In the genomic region with DNA sequence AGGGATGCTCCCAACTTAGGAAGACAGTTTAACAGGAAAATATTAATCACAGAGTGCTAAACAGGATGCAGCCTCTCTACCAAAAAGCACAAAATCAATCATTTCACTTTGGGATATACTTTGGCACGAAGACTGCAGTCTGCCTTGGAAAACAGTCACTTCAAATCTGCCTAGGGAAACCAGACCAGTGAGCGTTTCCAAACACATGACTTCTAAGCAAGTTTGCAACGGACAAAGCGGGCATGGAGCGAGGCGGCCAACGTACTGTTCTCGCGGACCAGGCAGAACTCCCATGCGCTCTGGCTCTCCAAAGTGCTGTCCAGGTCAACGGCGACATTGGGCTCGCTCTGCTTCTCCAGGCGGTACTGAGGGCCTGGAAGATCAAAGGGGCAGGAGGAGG, we compare ENCODE assay signal across 24 cellular contexts.
DNase-seq lines count a peak whose midpoint lies in the region; ATAC-seq and TF ChIP-seq lines count a peak whose summit lies in the region.
"Had no signal": no experiment of that assay in that cellular context is flagged by ENCODE, and none has a peak within 500 bp of the region (broad histone marks: within the 10 kb centered on the region; RNA-seq: fewer than 3 reads in every experiment).

No MANE protein-coding gene starts in this region.

- no peak overlapping the region for H3K4me2 ChIP-seq in mesenchymal stem cell (ENCODE audit: low read length, poor library complexity, severe bottlenecking)

- H3K18ac ChIP-seq in mesenchymal stem cell (ENCODE audit: low read depth in 1 of 2, low read length in 2 of 2), result peak overlapping the region; percentile 71 to 89

- no peak overlapping the region for H2BK12ac ChIP-seq in mesenchymal stem cell (ENCODE audit: low read length in 2 of 2)

- no peak overlapping the region for H2BK120ac ChIP-seq in mesenchymal stem cell (ENCODE audit: low read depth, low read length)

- H3K4ac ChIP-seq in mesenchymal stem cell (ENCODE audit: low read depth in 1 of 2, low read length in 2 of 2), result peak overlapping the region; percentile 52 to 64

- no peak for TF ChIP-seq POLR2A in gastroesophageal sphincter (IDR thresholded peaks at IDR 0.05)

- in situ Hi-C loops in brain microvascular endothelial cell (cut with HindIII; ENCODE audit: low pct_ligation_motif_present, low sequenced_read_pairs), result no loop called here

- H3K23ac ChIP-seq in mesenchymal stem cell (ENCODE audit: low read length in 2 of 2), result no peak overlapping the region

- peaks cover 34% of the 10 kb centered on the region for H3K4me1 Mint-ChIP-seq in WTC11
- no peaks in the 10 kb centered on the region for H3K4me1 Mint-ChIP-seq in endothelial cell (ENCODE audit: unreplicated experiment)
- H3K4me1 Mint-ChIP-seq: activated B cell treated with CpG ODN at 0.5 μM for 24 hours had no signal

- H4K91ac ChIP-seq in mesenchymal stem cell (ENCODE audit: low read length), result peak overlapping the region; percentile 40

- no peak overlapping the region for H2BK15ac ChIP-seq in mesenchymal stem cell (ENCODE audit: low read depth, poor library complexity, severe bottlenecking)

- no peak overlapping the region for H2BK5ac ChIP-seq in mesenchymal stem cell (ENCODE audit: low read depth, low read length, poor library complexity, severe bottlenecking)

- ATAC-seq in WTC11, result peak; percentile 56
- no peak for ATAC-seq in gastroesophageal sphincter
- ATAC-seq: foreskin keratinocyte, HCT116, K562, natural killer cell had no signal

- CTCF ChIA-PET in WTC11 (lab: Charles Lee), result no interaction called here

- no peak overlapping the region for H2AFZ ChIP-seq in mesenchymal stem cell (ENCODE audit: low read depth, low read length)
- H2AFZ ChIP-seq: parathyroid adenoma had no signal

- no peak for TF ChIP-seq EP300 in gastroesophageal sphincter (IDR thresholded peaks at IDR 0.05)

- no peaks in the 10 kb centered on the region for H3K27me3 Mint-ChIP-seq in WTC11 (ENCODE audit: low read depth)
- no peaks in the 10 kb centered on the region for H3K27me3 Mint-ChIP-seq in endothelial cell (ENCODE audit: unreplicated experiment)
- H3K27me3 Mint-ChIP-seq: activated B cell treated with CpG ODN at 0.5 μM for 24 hours; activated CD4-positive, alpha-beta memory T cell treated with anti-CD3 and anti-CD28 coated beads for 36 hours; CD4-positive, alpha-beta T cell; dendritic cell treated with granulocyte-macrophage colony-stimulating factor and Interleukin-4, amounts not matched to agents 40 ng/mL and 50 ng/mL, for 4 days had no signal

- no peak for DNase-seq in WTC11 (ENCODE audit: low spot score)
- peak; percentile 78 for DNase-seq in mesenchymal stem cell
- DNase-seq in brain microvascular endothelial cell, result no peak
- DNase-seq in endothelial cell (ENCODE audit: low spot score), result no peak
- DNase-seq in SJCRH30, result no peak
- no peak for DNase-seq in NCI-H2171 (lab: John Stamatoyannopoulos, UW)
- DNase-seq: activated B cell treated with CpG ODN at 0.5 μM for 24 hours; activated CD4-positive, alpha-beta memory T cell treated with anti-CD3 and anti-CD28 coated beads for 36 hours; activated gamma-delta T cell; amniotic stem cell; CD4-positive, alpha-beta T cell; foreskin keratinocyte; mammary epithelial cell; MM.1S; natural killer cell; NCI-H146; NCI-H526 had no signal

- no peak overlapping the region for H2AK5ac ChIP-seq in mesenchymal stem cell (ENCODE audit: low read length, severe bottlenecking)

- H3K79me1 ChIP-seq in mesenchymal stem cell (replicated peaks; ENCODE audit: low read length, poor library complexity, severe bottlenecking), result peaks cover 13% of the 10 kb centered on the region

- H3K9me3 ChIP-seq in gastroesophageal sphincter, result no peaks in the 10 kb centered on the region
- no peaks in the 10 kb centered on the region for H3K9me3 ChIP-seq in mesenchymal stem cell (ENCODE audit: control insufficient read depth, low read length)
- no peaks in the 10 kb centered on the region for H3K9me3 ChIP-seq in stomach smooth muscle (ENCODE audit: control insufficient read depth in 2 of 2, low read length in 2 of 2)
- no peaks in the 10 kb centered on the region for H3K9me3 ChIP-seq in SJCRH30 (replicated peaks)

- WGBS in gastroesophageal sphincter (ENCODE audit: low coverage in 1 of 2), 2 donors, result 17 to 68% methylated on average over 6 to 12 of the region's 14 CpGs
- 35% methylated on average over 14 of the region's 14 CpGs for WGBS in mesenchymal stem cell

- H3K27ac Mint-ChIP-seq in WTC11 (peak overlapping the region; percentile 34), endothelial cell (ENCODE audit: unreplicated experiment) (no peak overlapping the region)
- H3K27ac Mint-ChIP-seq: activated B cell treated with CpG ODN at 0.5 μM for 24 hours; activated CD4-positive, alpha-beta memory T cell treated with anti-CD3 and anti-CD28 coated beads for 36 hours; CD4-positive, alpha-beta T cell; dendritic cell treated with granulocyte-macrophage colony-stimulating factor and Interleukin-4, amounts not matched to agents 40 ng/mL and 50 ng/mL, for 4 days; natural killer cell had no signal

- no peaks in the 10 kb centered on the region for H3K9me3 Mint-ChIP-seq in WTC11
- no peaks in the 10 kb centered on the region for H3K9me3 Mint-ChIP-seq in endothelial cell (ENCODE audit: unreplicated experiment)
- H3K9me3 Mint-ChIP-seq: activated B cell treated with CpG ODN at 0.5 μM for 24 hours; activated CD4-positive, alpha-beta memory T cell treated with anti-CD3 and anti-CD28 coated beads for 36 hours; dendritic cell treated with granulocyte-macrophage colony-stimulating factor and Interleukin-4, amounts not matched to agents 40 ng/mL and 50 ng/mL, for 4 days; natural killer cell had no signal

- H3K4me1 ChIP-seq in gastroesophageal sphincter (peaks cover 4 to 34% (median 4%) of the 10 kb centered on the region in 3 donors), mesenchymal stem cell (ENCODE audit: control insufficient read depth, insufficient read depth, low read depth, low read length) (peaks cover 1% of the 10 kb centered on the region), stomach smooth muscle (ENCODE audit: control insufficient read depth, insufficient read depth, low read length) (peaks cover 42% of the 10 kb centered on the region), SJCRH30 (peaks cover 12% of the 10 kb centered on the region)
- H3K4me1 ChIP-seq: parathyroid adenoma had no signal

- H3K36me3 Mint-ChIP-seq in WTC11 (peaks cover 2% of the 10 kb centered on the region; the same call in 1 of the 2 replicates), endothelial cell (ENCODE audit: low read depth, unreplicated experiment) (no peaks in the 10 kb centered on the region)
- H3K36me3 Mint-ChIP-seq: natural killer cell had no signal

- no peak overlapping the region for H3K4me3 Mint-ChIP-seq in WTC11
- H3K4me3 Mint-ChIP-seq in endothelial cell (ENCODE audit: unreplicated experiment), result no peak overlapping the region
- H3K4me3 Mint-ChIP-seq: activated B cell treated with CpG ODN at 0.5 μM for 24 hours; activated CD4-positive, alpha-beta memory T cell treated with anti-CD3 and anti-CD28 coated beads for 36 hours; CD4-positive, alpha-beta T cell; dendritic cell treated with granulocyte-macrophage colony-stimulating factor and Interleukin-4, amounts not matched to agents 40 ng/mL and 50 ng/mL, for 4 days; natural killer cell had no signal

- TF ChIP-seq CTCF in WTC11 (IDR thresholded peaks at IDR 0.05) (no peak), gastroesophageal sphincter (IDR thresholded peaks at IDR 0.05) (no peak), brain microvascular endothelial cell (IDR thresholded peaks at IDR 0.05; ENCODE audit: low read depth, low read length, missing control alignments) (no peak), endothelial cell (IDR thresholded peaks at IDR 0.05; ENCODE audit: unreplicated experiment) (no peak)

- H3K14ac ChIP-seq in mesenchymal stem cell (ENCODE audit: low read length in 2 of 2), result no peak overlapping the region

- H3K27me3 ChIP-seq in gastroesophageal sphincter, result no peaks in the 10 kb centered on the region
- H3K27me3 ChIP-seq in mesenchymal stem cell (ENCODE audit: control insufficient read depth in 1 of 2, insufficient read depth in 1 of 2, low read length in 2 of 2), result no peaks in the 10 kb centered on the region
- no peaks in the 10 kb centered on the region for H3K27me3 ChIP-seq in stomach smooth muscle (ENCODE audit: control insufficient read depth in 1 of 2, insufficient read depth in 2 of 2, low read length in 2 of 2)
- H3K27me3 ChIP-seq in brain microvascular endothelial cell (replicated peaks), result no peaks in the 10 kb centered on the region
- H3K27me3 ChIP-seq in SJCRH30, result no peaks in the 10 kb centered on the region
- H3K27me3 ChIP-seq: foreskin keratinocyte had no signal

- H4K8ac ChIP-seq in mesenchymal stem cell (ENCODE audit: low read length), result peak overlapping the region; percentile 97

- H3K9ac ChIP-seq in mesenchymal stem cell (ENCODE audit: low read length), result peak overlapping the region; percentile 62
- H3K9ac ChIP-seq in stomach smooth muscle (ENCODE audit: low read length in 2 of 2), result peak overlapping the region; percentile 14 to 59
- H3K9ac ChIP-seq: parathyroid adenoma had no signal

- peaks cover 0 to 4% of the 10 kb centered on the region in 2 donors for H3K36me3 ChIP-seq in gastroesophageal sphincter
- H3K36me3 ChIP-seq in mesenchymal stem cell (ENCODE audit: control insufficient read depth in 1 of 2, insufficient read depth in 2 of 2, low read depth in 1 of 2, low read length in 2 of 2), result peaks cover 3 to 10% of the 10 kb centered on the region in 2 experiments
- peaks cover 0 to 2% of the 10 kb centered on the region in 2 donors for H3K36me3 ChIP-seq in stomach smooth muscle (ENCODE audit: control insufficient read depth in 2 of 2, insufficient read depth in 2 of 2, low read length in 2 of 2)
- H3K36me3 ChIP-seq in brain microvascular endothelial cell (replicated peaks), result no peaks in the 10 kb centered on the region
- no peaks in the 10 kb centered on the region for H3K36me3 ChIP-seq in SJCRH30

- H3K4me3 ChIP-seq in gastroesophageal sphincter (no peak overlapping the region), mesenchymal stem cell (ENCODE audit: insufficient read depth in 1 of 2, low read depth in 1 of 2, low read length in 2 of 2) (peak overlapping the region in 1 of 2 experiments; percentile 3), stomach smooth muscle (ENCODE audit: low read length in 2 of 2) (peak overlapping the region; percentile 7 to 31), brain microvascular endothelial cell (ENCODE audit: low read depth, low read length) (no peak overlapping the region), SJCRH30 (no peak overlapping the region)
- H3K4me3 ChIP-seq: K562 had no signal

- POLR2A ChIA-PET in WTC11 (lab: Charles Lee), result no interaction called here

- H3K27ac ChIP-seq in gastroesophageal sphincter (peak overlapping the region in 3 of 4 donors; percentile 34 to 61 (median 56)), mesenchymal stem cell (ENCODE audit: low read length, poor library complexity, severe bottlenecking) (no peak overlapping the region), stomach smooth muscle (ENCODE audit: low read length) (peak overlapping the region; percentile 85), brain microvascular endothelial cell (no peak overlapping the region), SJCRH30 (no peak overlapping the region)
- H3K27ac ChIP-seq: foreskin keratinocyte, parathyroid adenoma, RWPE1 had no signal

TF ChIP-seq in WTC11, 78 proteins besides CTCF, POLR2A, EP300 and RAD21 (continues in another document):
- TF ChIP-seq TEAD1 (CRISPR knock-in tag; IDR thresholded peaks at IDR 0.05), result no peak

Comparison
In these comparisons a context has a peak if more than half of its experiments do, and no peak if none do; other contexts are left out.
1. H3K27ac ChIP-seq: peak in gastroesophageal sphincter (3 of 4) and stomach smooth muscle (single experiment); none in mesenchymal stem cell (single experiment), brain microvascular endothelial cell (single experiment) and SJCRH30 (single experiment).
2. H3K4me3 ChIP-seq: peak in stomach smooth muscle (2 of 2); none in gastroesophageal sphincter (0 of 2), brain microvascular endothelial cell (single experiment) and SJCRH30 (single experiment).